ENCODE assay signal across 23 cellular contexts in the genomic region with DNA sequence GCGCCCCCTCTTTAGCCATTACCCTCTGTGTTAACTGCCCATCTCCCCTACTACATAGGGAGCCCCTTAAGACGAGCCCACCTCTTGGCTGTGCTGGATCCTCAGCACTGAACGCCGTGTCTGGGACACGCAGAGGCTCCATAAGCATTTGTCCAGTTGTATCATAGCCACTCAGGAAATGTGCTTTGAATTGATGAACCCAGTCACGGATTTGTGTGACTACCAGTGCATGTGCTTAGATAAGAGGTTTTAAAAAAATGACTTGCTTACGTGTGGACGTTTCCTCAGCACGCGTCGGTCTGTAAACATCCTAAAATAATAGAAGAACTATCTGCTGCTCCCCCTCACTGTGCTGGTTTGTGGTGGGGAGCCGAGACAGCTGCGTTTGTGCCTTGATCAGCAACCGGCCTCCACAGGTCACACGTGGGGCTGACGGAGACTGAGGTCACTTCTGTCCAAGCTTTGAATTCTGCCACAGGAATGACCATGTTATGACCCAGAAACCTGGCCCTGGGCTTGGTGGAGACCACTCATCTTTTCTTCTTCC. TPM values are rescaled to one million over a fixed set of nuclear protein-coding genes. Genes with fewer than 3 reads are reported as not detected.
DNase-seq lines count a peak whose midpoint lies in the region; ATAC-seq, FAIRE-seq and TF ChIP-seq lines count a peak whose summit lies in the region.
"Had no signal": no experiment of that assay in that cellular context is flagged by ENCODE, and none has a peak within 500 bp of the region (broad histone marks: within the 10 kb centered on the region; RNA-seq: fewer than 3 reads in every experiment).

No MANE protein-coding gene starts in this region.

- H3K4me3 Mint-ChIP-seq in chondrocyte (ENCODE audit: unreplicated experiment) = no peak overlapping the region
- H3K4me3 Mint-ChIP-seq: activated naive CD8-positive, alpha-beta T cell treated with anti-CD3 and anti-CD28 coated beads for 36 hours; neural crest cell had no signal

- TF ChIP-seq CTCF in left ventricle myocardium inferior (IDR thresholded peaks at IDR 0.05; ENCODE audit: borderline replicate concordance) (no peak), chondrocyte (IDR thresholded peaks at IDR 0.05) (no peak), transverse colon (IDR thresholded peaks at IDR 0.05) (no peak)

- WGBS in transverse colon (ENCODE audit: low coverage in 1 of 2), 2 donors = 70 to 79% methylated on average over 4 to 16 of the region's 16 CpGs

- no peak for ATAC-seq in Right ventricle myocardium inferior
- ATAC-seq: left colon had no signal

- in situ Hi-C loops in transverse colon (cut with MboI; ENCODE audit: low pct_ligation_motif_present in 1 of 4, low pct_unique_long_range_greater_than_20kb in 1 of 4, low sequenced_read_pairs in 3 of 4) = no loop called here

- no peaks in the 10 kb centered on the region for H3K27me3 Mint-ChIP-seq in chondrocyte (ENCODE audit: low read depth)
- H3K27me3 Mint-ChIP-seq: activated naive CD8-positive, alpha-beta T cell treated with anti-CD3 and anti-CD28 coated beads for 36 hours had no signal

- intact Hi-C loops in left ventricle myocardium inferior (cut with micrococcal nuclease) (no loop called here), Right ventricle myocardium inferior (cut with DNase I) (no loop called here), transverse colon (cut with DNase I; ENCODE audit: low total_unique reads) (loop anchor here (10.0 kb wide), 2 partner anchors 60 to 120 kb away; no protein-coding TSS in a partner anchor)

- peak; percentile 24 for TF ChIP-seq POLR2A in transverse colon (IDR thresholded peaks at IDR 0.05)

- H3K36me3 Mint-ChIP-seq in chondrocyte (ENCODE audit: low read depth) = peaks cover 10% of the 10 kb centered on the region

- DNase-seq in left ventricle myocardium inferior (no peak), Right ventricle myocardium inferior (ENCODE audit: missing footprints) (no peak), chondrocyte (ENCODE audit: low spot score) (no peak), mucosa of gallbladder (ENCODE audit: low spot score) (peak; percentile 52), transverse colon (no peak), RCC 7860 (ENCODE audit: low spot score) (no peak), H4 (ENCODE audit: low spot score) (no peak), dedifferentiated amniotic fluid mesenchymal stem cell (ENCODE audit: extremely low spot score) (no peak)
- DNase-seq: activated CD8-positive, alpha-beta memory T cell treated with anti-CD3 and anti-CD28 coated beads, Interleukin-2, amount 50 U/mL, for 4 hours; activated naive CD8-positive, alpha-beta T cell treated with anti-CD3 and anti-CD28 coated beads for 36 hours; COR-L47; GF-D8; head of caudate nucleus; left colon; NCI-H1930; NCI-H526 treated with DMSO at 0.1 percent for 48 hours; WERI-Rb-1 had no signal

- H3K27ac Mint-ChIP-seq in chondrocyte (ENCODE audit: unreplicated experiment) = peak overlapping the region; percentile 69
- H3K27ac Mint-ChIP-seq: activated naive CD8-positive, alpha-beta T cell treated with anti-CD3 and anti-CD28 coated beads for 36 hours had no signal

- H3K4me1 ChIP-seq in left ventricle myocardium inferior (peaks cover 92% of the 10 kb centered on the region), transverse colon (peaks cover 17 to 73% (median 49%) of the 10 kb centered on the region in 4 donors)

- H3K9me3 ChIP-seq in left ventricle myocardium inferior (replicated peaks) = no peaks in the 10 kb centered on the region
- no peaks in the 10 kb centered on the region for H3K9me3 ChIP-seq in transverse colon
- H3K9me3 ChIP-seq: SJSA1, suprapubic skin had no signal

- H3K27me3 ChIP-seq in left ventricle myocardium inferior (ENCODE audit: low read depth) = no peaks in the 10 kb centered on the region
- H3K27me3 ChIP-seq in transverse colon = no peaks in the 10 kb centered on the region
- H3K27me3 ChIP-seq: SJSA1, suprapubic skin had no signal

- no peak for TF ChIP-seq EP300 in transverse colon (IDR thresholded peaks at IDR 0.05; ENCODE audit: low read depth)

- H3K36me3 ChIP-seq in left ventricle myocardium inferior = no peaks in the 10 kb centered on the region
- H3K36me3 ChIP-seq in transverse colon = no peaks in the 10 kb centered on the region
- H3K36me3 ChIP-seq: suprapubic skin, WERI-Rb-1 had no signal

- no peak overlapping the region for H3K4me3 ChIP-seq in left ventricle myocardium inferior
- no peak overlapping the region for H3K4me3 ChIP-seq in transverse colon
- H3K4me3 ChIP-seq: SJSA1, suprapubic skin had no signal

- peaks cover 79% of the 10 kb centered on the region for H3K4me1 Mint-ChIP-seq in chondrocyte (ENCODE audit: low read depth)

- no peak for FAIRE-seq in RCC 7860 (lab: Jason Lieb, UNC)
- FAIRE-seq: GM18507, H54 had no signal

- H3K27ac ChIP-seq in left ventricle myocardium inferior (replicated peaks) = peak overlapping the region; percentile 10
- H3K27ac ChIP-seq in transverse colon = peak overlapping the region; percentile 44 to 98 (median 92)
- H3K27ac ChIP-seq: KMS-11, SJSA1, suprapubic skin, WERI-Rb-1 had no signal

- H3K9me3 Mint-ChIP-seq in chondrocyte (ENCODE audit: low read depth) = no peaks in the 10 kb centered on the region
- H3K9me3 Mint-ChIP-seq: activated naive CD8-positive, alpha-beta T cell treated with anti-CD3 and anti-CD28 coated beads for 36 hours; neural crest cell had no signal

RNA-seq across cellular contexts. Expression of a gene that starts 4.2 kb away (rescaled TPM):
- total RNA-seq in left ventricle myocardium inferior (85.0 TPM), Right ventricle myocardium inferior (42.0 TPM), chondrocyte (296 to 393 TPM (median 372 TPM) in 3 replicates), mucosa of gallbladder (158 TPM), transverse colon (100 to 1,000 TPM; 309 to 483 (median 316) TPM)
- 52.1 and 53.4 TPM in 2 replicates for total RNA-seq in H4 (2014; rRNA removed; shearing (Covaris generic))
